ENCODE assay signal across 1 cellular context in the genomic region with DNA sequence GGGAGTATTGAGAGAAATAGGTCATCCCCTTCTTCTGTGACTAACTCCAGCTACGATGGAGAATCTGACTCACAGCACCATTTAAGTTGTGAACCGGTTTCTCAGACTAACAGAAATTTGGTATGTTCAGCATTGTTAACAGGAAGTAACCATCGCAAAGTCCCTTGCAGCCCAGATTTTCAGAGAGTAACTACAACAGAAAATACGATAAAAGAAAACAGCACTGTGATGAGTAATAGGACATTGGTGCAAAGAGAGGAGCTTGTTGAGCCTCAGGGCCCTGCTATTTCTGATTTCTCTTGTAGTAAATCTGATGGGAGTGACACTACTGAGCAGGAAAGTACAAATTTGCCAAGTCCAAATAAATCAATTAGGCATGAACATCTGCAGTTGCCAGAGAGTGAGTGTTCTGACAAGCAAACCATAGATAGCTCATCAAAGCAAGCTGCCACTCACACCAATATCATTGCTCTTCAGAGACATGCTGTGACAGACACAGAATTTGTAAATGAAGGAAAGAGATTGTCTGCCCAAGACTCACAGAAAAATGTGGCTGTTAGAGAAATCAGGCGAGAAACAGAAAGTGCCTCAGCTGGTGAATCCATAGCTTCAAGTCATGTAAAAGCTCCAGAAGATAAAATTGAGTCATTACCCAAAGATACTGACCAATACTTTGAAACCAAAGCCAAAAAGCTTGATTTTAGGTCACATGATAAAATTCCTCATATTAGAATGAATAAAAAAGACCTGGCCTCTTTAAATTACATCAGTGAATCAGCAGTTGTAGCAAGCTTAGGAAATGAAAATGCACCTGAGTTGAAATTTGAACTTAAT.
TF ChIP-seq lines count a peak whose summit lies in the region.

No MANE protein-coding gene starts in this region.

TF ChIP-seq in IMR-90, 13 proteins besides CTCF, POLR2A, EP300 and RAD21:
- TF ChIP-seq, protein P1, sequence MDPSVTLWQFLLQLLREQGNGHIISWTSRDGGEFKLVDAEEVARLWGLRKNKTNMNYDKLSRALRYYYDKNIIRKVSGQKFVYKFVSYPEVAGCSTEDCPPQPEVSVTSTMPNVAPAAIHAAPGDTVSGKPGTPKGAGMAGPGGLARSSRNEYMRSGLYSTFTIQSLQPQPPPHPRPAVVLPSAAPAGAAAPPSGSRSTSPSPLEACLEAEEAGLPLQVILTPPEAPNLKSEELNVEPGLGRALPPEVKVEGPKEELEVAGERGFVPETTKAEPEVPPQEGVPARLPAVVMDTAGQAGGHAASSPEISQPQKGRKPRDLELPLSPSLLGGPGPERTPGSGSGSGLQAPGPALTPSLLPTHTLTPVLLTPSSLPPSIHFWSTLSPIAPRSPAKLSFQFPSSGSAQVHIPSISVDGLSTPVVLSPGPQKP (IDR thresholded peaks at IDR 0.05; ENCODE audit: borderline replicate concordance, low read depth, low read length) = no peak
- TF ChIP-seq MAFK (IDR thresholded peaks at IDR 0.05; ENCODE audit: low read depth, low read length) (peak; percentile 74), FOS (IDR thresholded peaks at IDR 0.05; ENCODE audit: low read depth, low read length) (peak; percentile 85)
